In the genomic region with DNA sequence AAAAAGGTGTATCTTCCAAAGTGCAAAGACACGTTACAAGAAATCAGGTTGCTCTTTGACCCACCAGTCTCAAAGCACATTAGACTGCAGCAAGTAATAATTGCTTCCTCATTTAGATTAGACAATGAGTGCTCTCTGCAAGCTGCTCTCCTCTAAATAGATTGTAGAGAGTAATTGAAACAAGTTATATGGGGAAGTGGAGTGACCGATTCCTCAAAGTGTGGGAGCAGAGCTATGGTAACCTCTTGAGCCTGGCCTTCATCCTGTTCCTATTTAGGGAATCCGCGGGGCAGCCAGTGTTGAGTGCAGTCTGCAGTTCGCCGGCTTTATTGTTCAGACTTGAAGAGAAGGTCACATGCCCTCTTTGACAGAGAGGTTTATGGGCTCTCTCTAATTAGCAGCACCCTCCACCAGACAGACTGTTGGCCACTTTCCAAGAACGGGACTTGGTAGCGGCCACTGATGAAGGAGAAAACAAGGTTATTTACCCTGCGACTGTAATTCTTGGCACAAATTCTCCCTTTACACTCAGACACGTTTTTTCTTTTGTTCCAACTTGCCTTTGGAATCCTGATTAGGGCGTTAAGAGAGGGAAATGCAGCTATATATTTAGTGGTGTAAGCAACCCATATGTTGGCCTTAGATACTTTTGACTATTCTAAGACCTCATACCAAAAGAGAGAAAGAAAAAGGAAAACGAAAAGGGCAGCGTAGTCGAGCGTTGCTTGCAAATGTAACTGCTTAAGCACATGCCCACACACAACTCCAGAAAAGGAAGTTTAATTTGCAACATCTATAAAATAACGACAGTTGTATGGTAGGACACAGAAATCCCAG, we compare ENCODE assay signal across 7 cellular contexts.
DNase-seq lines count a peak whose midpoint lies in the region; ATAC-seq and TF ChIP-seq lines count a peak whose summit lies in the region.

No MANE protein-coding gene starts in this region.

- no TSS peak for BruUV-seq in Panc1 (replicated peaks; lab: Mats Ljungman, UMichigan)

- no peaks in the 10 kb centered on the region for H3K27me3 ChIP-seq in GM23248 (replicated peaks; ENCODE audit: insufficient read depth)
- H3K27me3 ChIP-seq in Karpas-422 (ENCODE audit: low read length), result no peaks in the 10 kb centered on the region
- H3K27me3 ChIP-seq in Panc1 (ENCODE audit: control insufficient read depth, insufficient read depth, low read length), result no peaks in the 10 kb centered on the region
- H3K27me3 ChIP-seq in spleen (replicated peaks in 1 of 7), result no peaks in the 10 kb centered on the region

- peaks cover 46% of the 10 kb centered on the region for H3F3A ChIP-seq in GM23248 (ENCODE audit: insufficient read depth)

- peak in 1 of 3 donors; percentile 24 for TF ChIP-seq POLR2A in spleen (IDR thresholded peaks at IDR 0.05)

- intact Hi-C loops in Panc1 (cut with micrococcal nuclease; ENCODE audit: unreplicated experiment), result loop anchor here (1.0 to 2.0 kb wide), 3 partner anchors 162 to 411 kb away; no protein-coding TSS in a partner anchor
- intact Hi-C loops in spleen (cut with DNase I; ENCODE audit: low total_unique reads), result loop anchor here (10.0 kb wide), 1 partner anchor 414 kb away; no protein-coding TSS in a partner anchor

- peak; percentile 22 for ATAC-seq in Panc1

- H3K9me2 ChIP-seq in GM23248 (ENCODE audit: insufficient read depth), result no peaks in the 10 kb centered on the region
- no peaks in the 10 kb centered on the region for H3K9me2 ChIP-seq in Karpas-422 (replicated peaks; ENCODE audit: insufficient read depth, low read length)

- H4K20me1 ChIP-seq in GM23248 (ENCODE audit: insufficient read depth) (no peaks in the 10 kb centered on the region), Karpas-422 (ENCODE audit: insufficient read depth, low read depth, low read length) (no peaks in the 10 kb centered on the region; the same call in 1 of the 2 replicates)

- H2AFZ ChIP-seq in GM23248 (peak overlapping the region; percentile 77), Karpas-422 (ENCODE audit: low read length) (no peak overlapping the region)

- H3K4me1 Mint-ChIP-seq in chondrocyte (ENCODE audit: low read depth), result peaks cover 40% of the 10 kb centered on the region

- peak overlapping the region; percentile 89 for H3K27ac Mint-ChIP-seq in chondrocyte (ENCODE audit: unreplicated experiment)

- H3K27ac ChIP-seq in GM23248, result peak overlapping the region; percentile 94
- H3K27ac ChIP-seq in Karpas-422 (ENCODE audit: low read length), result peak overlapping the region; percentile 90
- H3K27ac ChIP-seq in Panc1 (ENCODE audit: low read length), result peak overlapping the region; percentile 99
- peak overlapping the region; percentile 74 to 93 (median 88) for H3K27ac ChIP-seq in spleen

- H3K36me3 ChIP-seq in GM23248 (ENCODE audit: low read depth), result no peaks in the 10 kb centered on the region
- no peaks in the 10 kb centered on the region for H3K36me3 ChIP-seq in Karpas-422 (ENCODE audit: insufficient read depth, low read length)
- no peaks in the 10 kb centered on the region for H3K36me3 ChIP-seq in Panc1 (ENCODE audit: control insufficient read depth, insufficient read depth, low read length)
- no peaks in the 10 kb centered on the region for H3K36me3 ChIP-seq in spleen

- H3K4me3 ChIP-seq in GM12864 (ENCODE audit: low read depth, low read length), result peak overlapping the region; percentile 86
- H3K4me3 ChIP-seq in GM23248, result peak overlapping the region; percentile 85
- H3K4me3 ChIP-seq in Karpas-422 (ENCODE audit: low read length), result peak overlapping the region; percentile 77
- peak overlapping the region; percentile 72 to 88 for H3K4me3 ChIP-seq in Panc1 (ENCODE audit: low read depth in 2 of 2, low read length in 2 of 2)
- H3K4me3 ChIP-seq in spleen, result peak overlapping the region; percentile 64 to 88 (median 75)

- H3K9me3 Mint-ChIP-seq in chondrocyte (ENCODE audit: low read depth), result no peaks in the 10 kb centered on the region

- peaks cover 2% of the 10 kb centered on the region for H3K36me3 Mint-ChIP-seq in chondrocyte (ENCODE audit: low read depth)

- in situ Hi-C loops in GM23248 (cut with MboI), result no loop called here
- in situ Hi-C loops in Panc1 (cut with HindIII; ENCODE audit: low pct_unique_long_range_greater_than_20kb, low sequenced_read_pairs), result no loop called here

- H3K9me3 ChIP-seq in GM23248 (ENCODE audit: low read depth) (no peaks in the 10 kb centered on the region), Karpas-422 (ENCODE audit: low read length) (no peaks in the 10 kb centered on the region), Panc1 (ENCODE audit: control insufficient read depth, insufficient read depth, low read depth, low read length) (no peaks in the 10 kb centered on the region), spleen (no peaks in the 10 kb centered on the region)

- CTCF ChIA-PET in Panc1 (lab: Charles Lee), result interaction anchor here (0.5 to 1.4 kb wide), 7 partner anchors 12 to 462 kb away, joined by 3 to 14 read pairs (median 5); no protein-coding TSS in a partner anchor

- no peaks in the 10 kb centered on the region for H3K27me3 Mint-ChIP-seq in chondrocyte (ENCODE audit: low read depth)

- DNase-seq in GM12864 (ENCODE audit: low read depth), result peak; percentile 85
- DNase-seq in GM23248, result peak; percentile 63
- peak; percentile 95 for DNase-seq in Karpas-422
- DNase-seq in Panc1 (ENCODE audit: low read depth, low spot score), result peak; percentile 18
- no peak for DNase-seq in chondrocyte (ENCODE audit: low spot score)
- DNase-seq in kidney glomerular epithelial cell (lab: John Stamatoyannopoulos, UW), result peak; percentile 38
- no peak for DNase-seq in spleen

- H3K4me3 Mint-ChIP-seq in chondrocyte (ENCODE audit: unreplicated experiment), result peak overlapping the region; percentile 91

- WGBS in GM23248 (ENCODE audit: low coverage in 1 of 2, low lambda C conversion rate in 2 of 2, missing lambda C conversion rate in 2 of 2), 2 experiments, result 3 to 4% methylated on average over 16 of the region's 16 CpGs
- 4 to 10% (median 7%) methylated on average over 16 of the region's 16 CpGs for WGBS in spleen, 5 donors

- H3K79me2 ChIP-seq in GM23248 (ENCODE audit: insufficient read depth), result no peaks in the 10 kb centered on the region
- H3K79me2 ChIP-seq in Karpas-422 (ENCODE audit: low read length), result no peaks in the 10 kb centered on the region

- peaks cover 32% of the 10 kb centered on the region for H3K4me1 ChIP-seq in GM23248 (ENCODE audit: insufficient read depth)
- peaks cover 37% of the 10 kb centered on the region for H3K4me1 ChIP-seq in Karpas-422 (ENCODE audit: low read length)
- peaks cover 41% of the 10 kb centered on the region for H3K4me1 ChIP-seq in Panc1 (ENCODE audit: control insufficient read depth, insufficient read depth, low read length)
- peaks cover 10 to 50% (median 38%) of the 10 kb centered on the region in 6 donors for H3K4me1 ChIP-seq in spleen

- peak overlapping the region; percentile 96 for H3K4me2 ChIP-seq in GM23248 (ENCODE audit: unreplicated experiment)
- peak overlapping the region; percentile 77 for H3K4me2 ChIP-seq in Karpas-422 (ENCODE audit: low read depth, low read length, poor library complexity, severe bottlenecking)

- no peak for TF ChIP-seq CTCF in GM12864 (IDR thresholded peaks at IDR 0.05; ENCODE audit: low read depth, low read length, missing control alignments)
- no peak for TF ChIP-seq CTCF in Panc1 (IDR thresholded peaks at IDR 0.05)
- no peak for TF ChIP-seq CTCF in chondrocyte (IDR thresholded peaks at IDR 0.05)
- TF ChIP-seq CTCF in spleen (IDR thresholded peaks at IDR 0.05 in 8 of 11, conservative IDR thresholded peaks at IDR 0.05 in 3 of 11), result no peak

- peak overlapping the region; percentile 90 for H3K9ac ChIP-seq in GM23248
- peak overlapping the region; percentile 17; the same call in 1 of the 2 replicates for H3K9ac ChIP-seq in Karpas-422 (ENCODE audit: low read length)

- POLR2A ChIA-PET in Panc1 (lab: Charles Lee), result interaction anchor here (0.5 to 1.0 kb wide), 6 partner anchors 18 to 364 kb away, joined by 3 to 12 read pairs (median 3); no protein-coding TSS in a partner anchor

Comparison
In these comparisons a context has a peak if more than half of its experiments do, and no peak if none do; other contexts are left out.
1. DNase-seq: peak in GM12864 (single experiment), GM23248 (single experiment), Karpas-422 (single experiment), Panc1 (single experiment) and kidney glomerular epithelial cell (single experiment); none in chondrocyte (single experiment) and spleen (single experiment).
2. Peak in every context shown above with its lines, with median percentiles within 50 percentile points of each other: H3K4me3 ChIP-seq and H3K27ac ChIP-seq.